In genomic region chr16:67413978-67414891, GRCh38 we compare ENCODE assay signal across 15 cellular contexts. TPM values are rescaled to one million over a fixed set of nuclear protein-coding genes. Genes with fewer than 3 reads are reported as not detected.
A peak's percentile ranks its signal among the peaks of the same experiment; 100 is the strongest.
DNase-seq lines count a peak whose midpoint lies in the region; ATAC-seq and TF ChIP-seq lines count a peak whose summit lies in the region.
"Had no signal": no experiment of that assay in that cellular context is flagged by ENCODE, and none has a peak within 500 bp of the region (broad histone marks: within the 10 kb centered on the region; RNA-seq: fewer than 3 reads in every experiment).

No MANE protein-coding gene starts in this region.

- BruUV-seq in mammary epithelial cell (replicated peaks; lab: Mats Ljungman, UMichigan): TSS peak; percentile 42

- 83% methylated on average over 6 of the region's 6 CpGs for WGBS in mammary epithelial cell (ENCODE audit: low coverage, missing lambda C conversion rate)
- 58% methylated on average over 6 of the region's 6 CpGs for WGBS in liver
- WGBS in tibial nerve, 2 donors: 51 to 52% methylated on average over 6 of the region's 6 CpGs

- no peak overlapping the region for H3K27ac Mint-ChIP-seq in stimulated activated effector memory CD8-positive, alpha-beta T cell treated with anti-CD3 and anti-CD28 coated beads, Interleukin-12 subunit alpha, Interleukin-12 subunit beta, amount 100 ng/mL, for 72 hours
- H3K27ac Mint-ChIP-seq: activated CD4-positive, alpha-beta memory T cell treated with anti-CD3 and anti-CD28 coated beads, Interleukin-2, amount 10 ng/mL, durations not matched to agents 7 days and 5 days had no signal

- in situ Hi-C loops in mammary epithelial cell (cut with MboI; ENCODE audit: low sequenced_read_pairs in 2 of 2): loop anchor here in 1 of 2 donors (25.0 kb wide), 1 partner anchor 152 kb away; no protein-coding TSS in a partner anchor

- H3K9ac ChIP-seq in mammary epithelial cell (ENCODE audit: insufficient read depth, low read length): no peak overlapping the region
- no peak overlapping the region for H3K9ac ChIP-seq in liver (ENCODE audit: low read depth in 1 of 2, low read length in 2 of 2)

- peaks cover 5% of the 10 kb centered on the region for H3K36me3 Mint-ChIP-seq in stimulated activated effector memory CD8-positive, alpha-beta T cell treated with anti-CD3 and anti-CD28 coated beads, Interleukin-12 subunit alpha, Interleukin-12 subunit beta, amount 100 ng/mL, for 72 hours

- TF ChIP-seq CTCF in mammary epithelial cell (conservative IDR thresholded peaks at IDR 0.05 in 1 of 2, IDR thresholded peaks at IDR 0.05 in 1 of 2; ENCODE audit: extremely low read depth in 1 of 2, insufficient read depth in 1 of 2, low read depth in 1 of 2, low read length in 2 of 2) (no peak), liver (IDR thresholded peaks at IDR 0.05; ENCODE audit: low read depth, low read length, missing input control) (no peak), tibial nerve (IDR thresholded peaks at IDR 0.05) (no peak)

- no peak for TF ChIP-seq RAD21 in liver (IDR thresholded peaks at IDR 0.05)

- H3K36me3 ChIP-seq in mammary epithelial cell (ENCODE audit: insufficient read depth, low read length) (no peaks in the 10 kb centered on the region), liver (ENCODE audit: control insufficient read depth in 4 of 4, insufficient read depth in 3 of 4, low read depth in 1 of 4, low read length in 3 of 4) (no peaks in the 10 kb centered on the region), tibial nerve (no peaks in the 10 kb centered on the region)
- H3K36me3 ChIP-seq: BE2C, tibial artery had no signal

- H3K9me3 Mint-ChIP-seq in stimulated activated effector memory CD8-positive, alpha-beta T cell treated with anti-CD3 and anti-CD28 coated beads, Interleukin-12 subunit alpha, Interleukin-12 subunit beta, amount 100 ng/mL, for 72 hours: no peaks in the 10 kb centered on the region
- H3K9me3 Mint-ChIP-seq: activated CD4-positive, alpha-beta memory T cell treated with anti-CD3 and anti-CD28 coated beads, Interleukin-2, amount 10 ng/mL, durations not matched to agents 7 days and 5 days had no signal

- DNase-seq in HEK293T (ENCODE audit: extremely low spot score) (no peak), mammary epithelial cell (no peak), tibial nerve (ENCODE audit: low spot score in 2 of 2) (no peak), NCI-H748 (lab: John Stamatoyannopoulos, UW; ENCODE audit: unreplicated experiment) (no peak), DMS53 (lab: John Stamatoyannopoulos, UW) (no peak)
- DNase-seq in stimulated activated effector memory CD8-positive, alpha-beta T cell treated with anti-CD3 and anti-CD28 coated beads, Interleukin-12 subunit alpha, Interleukin-12 subunit beta, amount 100 ng/mL, for 72 hours (ENCODE audit: low spot score in 2 of 2): no peak
- DNase-seq: activated CD4-positive, alpha-beta memory T cell treated with anti-CD3 and anti-CD28 coated beads, Interleukin-2, amount 10 ng/mL, durations not matched to agents 7 days and 5 days; BE2C; DMS79; NCI-H2171; NCI-H774; tibial artery had no signal

- no peak for ATAC-seq in stimulated activated effector memory CD8-positive, alpha-beta T cell treated with anti-CD3 and anti-CD28 coated beads, Interleukin-12 subunit alpha, Interleukin-12 subunit beta, amount 100 ng/mL, for 72 hours
- no peak for ATAC-seq in HG02798 (IDR thresholded peaks at IDR 0.05; ENCODE audit: poor library complexity, unreplicated experiment)

- H3K4me3 ChIP-seq in mammary epithelial cell (replicated peaks in 1 of 3; ENCODE audit: insufficient read depth in 1 of 3, low read depth in 2 of 3, low read length in 3 of 3) (no peak overlapping the region), liver (ENCODE audit: low read depth in 1 of 3, low read length in 3 of 3) (no peak overlapping the region), tibial nerve (no peak overlapping the region)
- H3K4me3 ChIP-seq: tibial artery had no signal

- H3K4me3 Mint-ChIP-seq in stimulated activated effector memory CD8-positive, alpha-beta T cell treated with anti-CD3 and anti-CD28 coated beads, Interleukin-12 subunit alpha, Interleukin-12 subunit beta, amount 100 ng/mL, for 72 hours: peak overlapping the region; percentile 73
- H3K4me3 Mint-ChIP-seq: activated CD4-positive, alpha-beta memory T cell treated with anti-CD3 and anti-CD28 coated beads, Interleukin-2, amount 10 ng/mL, durations not matched to agents 7 days and 5 days had no signal

- CTCF ChIA-PET in HEK293T (lab: Yijun Ruan, JAX) (interaction anchor here (1.3 kb wide), 1 partner anchor 51 kb away, joined by 3 read pairs; no protein-coding TSS in a partner anchor), mammary epithelial cell (lab: Charles Lee; ENCODE audit: low non-redundant PET) (no interaction called here)

- no peak for TF ChIP-seq POLR2A in tibial nerve (IDR thresholded peaks at IDR 0.05)

- no peak overlapping the region for H2AFZ ChIP-seq in mammary epithelial cell (ENCODE audit: low read depth, low read length)

- no peak overlapping the region for H3K4me2 ChIP-seq in mammary epithelial cell (ENCODE audit: insufficient read depth, low read depth, low read length)

- dilution Hi-C loops in mammary epithelial cell (cut with HindIII; ENCODE audit: low sequenced_read_pairs): no loop called here

- H3K27ac ChIP-seq in mammary epithelial cell (ENCODE audit: insufficient read depth, low read depth, low read length) (no peak overlapping the region), liver (ENCODE audit: low read depth in 1 of 2, low read length in 2 of 2) (peak overlapping the region; percentile 15 to 47), tibial nerve (peak overlapping the region in 1 of 4 donors; percentile 57)
- H3K27ac ChIP-seq: tibial artery had no signal

- TF ChIP-seq EP300 in tibial nerve (IDR thresholded peaks at IDR 0.05): no peak

- intact Hi-C loops in mammary epithelial cell (cut with micrococcal nuclease): no loop called here

- peaks cover 15% of the 10 kb centered on the region for H3K4me1 ChIP-seq in mammary epithelial cell (ENCODE audit: insufficient read depth, low read length)
- H3K4me1 ChIP-seq in liver (ENCODE audit: control insufficient read depth in 4 of 4, insufficient read depth in 4 of 4, low read length in 3 of 4): peaks cover 5 to 10% (median 7%) of the 10 kb centered on the region in 4 donors
- peaks cover 0 to 27% (median 9%) of the 10 kb centered on the region in 4 donors for H3K4me1 ChIP-seq in tibial nerve
- H3K4me1 ChIP-seq: BE2C had no signal

- POLR2A ChIA-PET in HEK293T (lab: Yijun Ruan, JAX): interaction anchor here (1.1 kb wide), 1 partner anchor 67 kb away, joined by 4 read pairs; the partner anchor contains the start of gene ATP6V0D1

- H3K9me3 ChIP-seq in mammary epithelial cell (replicated peaks; ENCODE audit: insufficient read depth, low read length) (no peaks in the 10 kb centered on the region), liver (ENCODE audit: control insufficient read depth in 4 of 4, low read length in 3 of 4) (no peaks in the 10 kb centered on the region), tibial nerve (no peaks in the 10 kb centered on the region)
- H3K9me3 ChIP-seq: BE2C, tibial artery had no signal

- no peaks in the 10 kb centered on the region for H3K79me2 ChIP-seq in mammary epithelial cell (ENCODE audit: insufficient read depth, low read length)

- H3K27me3 ChIP-seq in mammary epithelial cell (ENCODE audit: insufficient read depth, low read length): no peaks in the 10 kb centered on the region
- H3K27me3 ChIP-seq in liver (ENCODE audit: control insufficient read depth in 4 of 4, insufficient read depth in 4 of 4, low read length in 3 of 4): no peaks in the 10 kb centered on the region
- no peaks in the 10 kb centered on the region for H3K27me3 ChIP-seq in tibial nerve
- H3K27me3 ChIP-seq: BE2C, tibial artery had no signal

- peaks cover 13% of the 10 kb centered on the region for H3K4me1 Mint-ChIP-seq in stimulated activated effector memory CD8-positive, alpha-beta T cell treated with anti-CD3 and anti-CD28 coated beads, Interleukin-12 subunit alpha, Interleukin-12 subunit beta, amount 100 ng/mL, for 72 hours

- H4K20me1 ChIP-seq in mammary epithelial cell (ENCODE audit: insufficient read depth, low read length): no peaks in the 10 kb centered on the region

TF ChIP-seq in HEK293T, 16 proteins besides CTCF, POLR2A, EP300 and RAD21:
- TF ChIP-seq ZNF384 (IDR thresholded peaks at IDR 0.05): peak; percentile 16; the same call in 1 of the 2 replicates
- no peak for TF ChIP-seq L3MBTL2 (conservative IDR thresholded peaks at IDR 0.05)

TF ChIP-seq in liver, 16 proteins besides CTCF, POLR2A, EP300 and RAD21 (continues in another document):
- no peak for TF ChIP-seq YY1 (IDR thresholded peaks at IDR 0.05)
- no peak for TF ChIP-seq GABPA (IDR thresholded peaks at IDR 0.05 in 1 of 2, conservative IDR thresholded peaks at IDR 0.05 in 1 of 2)
- TF ChIP-seq MAX (IDR thresholded peaks at IDR 0.05): no peak

RNA-seq across cellular contexts. Expression of gene ZDHHC1, which starts 2.0 kb away (rescaled TPM):
- 1 to 10 TPM; 5.3 to 6.3 TPM for total RNA-seq in mammary epithelial cell
- 2.4 TPM for polyA plus RNA-seq in mammary epithelial cell
- polyA minus RNA-seq in mammary epithelial cell: 0.88 TPM
- 1 to 10 TPM in 1 of 2 donors, under 1 TPM in 1; 0.33 to 1.6 TPM for total RNA-seq in liver
- 1 to 10 TPM in 1 of 2 donors, under 1 TPM in 1; 0.53 to 1.6 TPM for polyA plus RNA-seq in liver
- total RNA-seq in tibial nerve: 10 to 100 TPM; 24.3 to 46.2 (median 32.8) TPM

RNA-seq across cellular contexts. Expression of gene HSD11B2, which starts 16.7 kb away (rescaled TPM):
- total RNA-seq in mammary epithelial cell (1 to 10 TPM in 1 of 2 donors, under 1 TPM in 1; 0.56 to 1.8 TPM), liver (1 to 10 TPM in 1 of 2 donors, under 1 TPM in 1; 0.51 to 6.7 TPM), tibial nerve (1 to 10 TPM in 1 of 4 donors, under 1 TPM in 2, not detected in 1; 0.20 to 2.9 (median 0.60) TPM)
- polyA plus RNA-seq in mammary epithelial cell (1.00 TPM), liver (1 to 10 TPM; 1.8 to 2.7 TPM)
- not detected for polyA minus RNA-seq in mammary epithelial cell
- total RNA-seq: activated CD4-positive, alpha-beta memory T cell treated with anti-CD3 and anti-CD28 coated beads, Interleukin-2, amount 10 ng/mL, durations not matched to agents 7 days and 5 days; RPMI7951 had no signal

RNA-seq across cellular contexts. Expression of gene TPPP3, which starts 20.9 kb away (rescaled TPM):
- not detected for total RNA-seq in mammary epithelial cell
- polyA plus RNA-seq in mammary epithelial cell: 0.14 TPM
- polyA minus RNA-seq in mammary epithelial cell: not detected
- under 1 TPM; 0.28 to 0.84 TPM for total RNA-seq in liver
- polyA plus RNA-seq in liver: under 1 TPM; 0.35 to 0.75 TPM
- 10 to 100 TPM in 2 of 4 donors, 1 to 10 TPM in 2; 5.7 to 13.6 (median 9.9) TPM for total RNA-seq in tibial nerve
- total RNA-seq: activated CD4-positive, alpha-beta memory T cell treated with anti-CD3 and anti-CD28 coated beads, Interleukin-2, amount 10 ng/mL, durations not matched to agents 7 days and 5 days had no signal
